In the genomic region with DNA sequence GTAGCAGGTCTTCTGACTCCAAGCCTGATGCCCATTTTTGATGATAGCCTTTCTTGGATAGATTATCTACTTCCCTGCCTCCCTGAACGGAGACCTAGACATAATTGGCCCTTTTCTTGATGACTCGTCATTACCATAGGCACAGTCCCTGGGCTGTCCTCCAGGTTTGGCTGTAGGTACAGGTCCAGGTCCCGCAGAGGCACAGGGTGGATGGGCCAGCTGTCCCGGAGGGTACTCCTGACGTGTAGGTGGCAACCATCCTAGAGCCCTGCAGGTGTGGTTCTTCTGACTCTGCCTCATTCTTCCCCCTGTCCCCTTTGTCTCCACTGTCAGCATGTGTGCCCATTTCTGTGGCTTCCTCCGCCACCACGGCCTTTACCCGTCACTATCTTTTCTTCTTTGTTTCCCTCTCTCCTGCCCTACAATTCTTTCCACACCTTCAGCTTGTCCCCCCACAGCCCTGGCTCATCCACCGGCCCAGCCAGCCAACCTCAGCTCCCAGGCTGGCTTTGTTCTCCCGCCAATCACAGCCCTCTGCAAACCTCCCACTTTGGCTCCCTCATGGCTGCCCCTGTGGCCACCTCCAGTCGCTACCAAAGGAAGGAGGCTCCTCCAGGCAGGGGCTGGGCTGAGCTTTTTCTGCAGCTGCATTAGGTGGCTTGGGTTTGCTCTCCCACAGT, we compare ENCODE assay signal across 16 cellular contexts.
A peak's percentile ranks its signal among the peaks of the same experiment; 100 is the strongest.
DNase-seq lines count a peak whose midpoint lies in the region; ATAC-seq and TF ChIP-seq lines count a peak whose summit lies in the region.
"Had no signal": no experiment of that assay in that cellular context is flagged by ENCODE, and none has a peak within 500 bp of the region (broad histone marks: within the 10 kb centered on the region; RNA-seq: fewer than 3 reads in every experiment).

No MANE protein-coding gene starts in this region.

- H2AFZ ChIP-seq in mammary epithelial cell (ENCODE audit: low read depth, low read length), result peak overlapping the region; percentile 34

- no peaks in the 10 kb centered on the region for H3K79me2 ChIP-seq in mammary epithelial cell (ENCODE audit: insufficient read depth, low read length)

- peak overlapping the region; percentile 60 for H3K4me2 ChIP-seq in mammary epithelial cell (ENCODE audit: insufficient read depth, low read depth, low read length)

- H3K9me3 ChIP-seq in heart right ventricle, result no peaks in the 10 kb centered on the region
- H3K9me3 ChIP-seq in right atrium auricular region, result no peaks in the 10 kb centered on the region
- no peaks in the 10 kb centered on the region for H3K9me3 ChIP-seq in mammary epithelial cell (replicated peaks; ENCODE audit: insufficient read depth, low read length)
- H3K9me3 ChIP-seq in lung (ENCODE audit: control insufficient read depth in 2 of 2, insufficient read depth in 1 of 2, low read length in 1 of 2), result no peaks in the 10 kb centered on the region
- H3K9me3 ChIP-seq in tibial artery, result no peaks in the 10 kb centered on the region
- H3K9me3 ChIP-seq: thyroid gland had no signal

- no TSS peak for BruUV-seq in mammary epithelial cell (replicated peaks; lab: Mats Ljungman, UMichigan)

- intact Hi-C loops in heart right ventricle (cut with DNase I) (loop anchor here in 6 of 10 donors (5.0 to 10.0 kb wide), 5 partner anchors 53 to 133 kb away; no protein-coding TSS in a partner anchor), mammary epithelial cell (cut with micrococcal nuclease) (loop anchor here (1.0 kb wide), 1 partner anchor 12 kb away; no protein-coding TSS in a partner anchor), tibial artery (cut with DNase I; ENCODE audit: low total_unique reads) (no loop called here)

- H3K27ac Mint-ChIP-seq in stimulated activated memory B cell treated with anti-CD40 and anti-IgM and Interleukin-4, amounts not matched to agents 10 μg/mL and 1 μg/mL and 100 μg/mL, for 72 hours, result no peak overlapping the region
- H3K27ac Mint-ChIP-seq: activated T-cell treated with anti-CD3 and anti-CD28 coated beads, Interleukin-2, amount 50 U/mL, for 72 hours had no signal

- no peak overlapping the region for H3K9ac ChIP-seq in mammary epithelial cell (ENCODE audit: insufficient read depth, low read length)

- H3K9me3 Mint-ChIP-seq in stimulated activated memory B cell treated with anti-CD40 and anti-IgM and Interleukin-4, amounts not matched to agents 10 μg/mL and 1 μg/mL and 100 μg/mL, for 72 hours, result peaks cover 7% of the 10 kb centered on the region

- peak in 2 of 8 donors; percentile 6 to 9 for ATAC-seq in heart right ventricle
- no peak for ATAC-seq in lung (ENCODE audit: insufficient read depth, low FRiP score)
- no peak for ATAC-seq in stimulated activated memory B cell treated with anti-CD40 and anti-IgM and Interleukin-4, amounts not matched to agents 10 μg/mL and 1 μg/mL and 100 μg/mL, for 72 hours
- ATAC-seq: activated T-cell treated with anti-CD3 and anti-CD28 coated beads, Interleukin-2, amount 50 U/mL, for 72 hours; left colon had no signal

- dilution Hi-C loops in mammary epithelial cell (cut with HindIII; ENCODE audit: low sequenced_read_pairs), result no loop called here

- peaks cover 32 to 86% (median 74%) of the 10 kb centered on the region in 9 donors for H3K4me1 ChIP-seq in heart right ventricle
- H3K4me1 ChIP-seq in right atrium auricular region, result peaks cover 0 to 73% of the 10 kb centered on the region in 2 donors
- H3K4me1 ChIP-seq in mammary epithelial cell (ENCODE audit: insufficient read depth, low read length), result peaks cover 26% of the 10 kb centered on the region
- peaks cover 7 to 24% of the 10 kb centered on the region in 2 donors for H3K4me1 ChIP-seq in lung (ENCODE audit: control insufficient read depth in 2 of 2, insufficient read depth in 2 of 2, low read length in 2 of 2)
- H3K4me1 ChIP-seq in tibial artery, result peaks cover 0 to 76% (median 46%) of the 10 kb centered on the region in 4 donors

- no peak for DNase-seq in heart right ventricle
- no peak for DNase-seq in right atrium auricular region (ENCODE audit: low spot score)
- no peak for DNase-seq in mammary epithelial cell
- DNase-seq in lung (ENCODE audit: low spot score), result no peak
- DNase-seq in tibial artery, result no peak
- DNase-seq in NCI-H2107 treated with DMSO at 0.1 percent for 48 hours (lab: John Stamatoyannopoulos, UW; ENCODE audit: unreplicated experiment), result no peak
- DNase-seq in COLO668 (lab: John Stamatoyannopoulos, UW; ENCODE audit: unreplicated experiment), result no peak
- DNase-seq: ACHN; activated CD4-positive, alpha-beta T cell treated with anti-CD3 and anti-CD28 coated beads, Interleukin-2, amount 50 U/mL, for 1 hour; activated T-cell treated with anti-CD3 and anti-CD28 coated beads, Interleukin-2, amount 50 U/mL, for 72 hours; brain microvascular endothelial cell; left colon; NCI-H510A; T-helper 9 cell; thyroid gland had no signal

- peaks cover 13% of the 10 kb centered on the region for H3K36me3 Mint-ChIP-seq in stimulated activated memory B cell treated with anti-CD40 and anti-IgM and Interleukin-4, amounts not matched to agents 10 μg/mL and 1 μg/mL and 100 μg/mL, for 72 hours

- H4K20me1 ChIP-seq in mammary epithelial cell (ENCODE audit: insufficient read depth, low read length), result no peaks in the 10 kb centered on the region

- H3K27ac ChIP-seq in heart right ventricle (peak overlapping the region; percentile 23 to 92 (median 71)), right atrium auricular region (peak overlapping the region in 1 of 2 donors; percentile 5), mammary epithelial cell (ENCODE audit: insufficient read depth, low read depth, low read length) (peak overlapping the region; percentile 36), lung (ENCODE audit: low read depth in 1 of 2, low read length in 1 of 2) (peak overlapping the region; percentile 18 to 52), tibial artery (peak overlapping the region; percentile 46 to 80)

- no peaks in the 10 kb centered on the region for H3K27me3 Mint-ChIP-seq in stimulated activated memory B cell treated with anti-CD40 and anti-IgM and Interleukin-4, amounts not matched to agents 10 μg/mL and 1 μg/mL and 100 μg/mL, for 72 hours

- no peaks in the 10 kb centered on the region for H3K36me3 ChIP-seq in heart right ventricle
- no peaks in the 10 kb centered on the region for H3K36me3 ChIP-seq in right atrium auricular region
- no peaks in the 10 kb centered on the region for H3K36me3 ChIP-seq in mammary epithelial cell (ENCODE audit: insufficient read depth, low read length)
- H3K36me3 ChIP-seq in lung (ENCODE audit: control insufficient read depth in 2 of 2, insufficient read depth in 2 of 2, low read length in 2 of 2), result no peaks in the 10 kb centered on the region
- peaks cover 0 to 4% (median 0%) of the 10 kb centered on the region in 3 donors for H3K36me3 ChIP-seq in tibial artery
- H3K36me3 ChIP-seq: brain microvascular endothelial cell, thyroid gland had no signal

- WGBS in heart right ventricle, 2 donors, result 77 to 82% methylated on average over 11 of the region's 11 CpGs
- 32% methylated on average over 11 of the region's 11 CpGs for WGBS in mammary epithelial cell (ENCODE audit: low coverage, missing lambda C conversion rate)
- 89% methylated on average over 10 to 11 of the region's 11 CpGs for WGBS in lung, 2 donors

- in situ Hi-C loops in mammary epithelial cell (cut with MboI; ENCODE audit: low sequenced_read_pairs in 2 of 2), result no loop called here

- peaks cover 9% of the 10 kb centered on the region for H3K4me1 Mint-ChIP-seq in stimulated activated memory B cell treated with anti-CD40 and anti-IgM and Interleukin-4, amounts not matched to agents 10 μg/mL and 1 μg/mL and 100 μg/mL, for 72 hours

- H3K27me3 ChIP-seq in heart right ventricle (no peaks in the 10 kb centered on the region), right atrium auricular region (no peaks in the 10 kb centered on the region), mammary epithelial cell (ENCODE audit: insufficient read depth, low read length) (no peaks in the 10 kb centered on the region), lung (ENCODE audit: control insufficient read depth, insufficient read depth) (no peaks in the 10 kb centered on the region), tibial artery (no peaks in the 10 kb centered on the region)
- H3K27me3 ChIP-seq: brain microvascular endothelial cell, thyroid gland had no signal

- CTCF ChIA-PET in mammary epithelial cell (lab: Charles Lee; ENCODE audit: low non-redundant PET), result interaction anchor here (0.6 kb wide), 1 partner anchor 103 kb away, joined by 4 read pairs; no protein-coding TSS in a partner anchor

- no peak for TF ChIP-seq CTCF in heart right ventricle (IDR thresholded peaks at IDR 0.05)
- no peak for TF ChIP-seq CTCF in right atrium auricular region (IDR thresholded peaks at IDR 0.05)
- TF ChIP-seq CTCF in mammary epithelial cell (conservative IDR thresholded peaks at IDR 0.05 in 1 of 2, IDR thresholded peaks at IDR 0.05 in 1 of 2; ENCODE audit: extremely low read depth in 1 of 2, insufficient read depth in 1 of 2, low read depth in 1 of 2, low read length in 2 of 2), result no peak
- TF ChIP-seq CTCF in lung (IDR thresholded peaks at IDR 0.05; ENCODE audit: control extremely low read depth, extremely low read depth), result no peak
- no peak for TF ChIP-seq CTCF in tibial artery (IDR thresholded peaks at IDR 0.05)

- H3K4me3 ChIP-seq in heart right ventricle (no peak overlapping the region), right atrium auricular region (no peak overlapping the region), mammary epithelial cell (replicated peaks in 1 of 3; ENCODE audit: insufficient read depth in 1 of 3, low read depth in 2 of 3, low read length in 3 of 3) (no peak overlapping the region), lung (no peak overlapping the region), tibial artery (no peak overlapping the region)
- H3K4me3 ChIP-seq: thyroid gland had no signal

- H3K4me3 Mint-ChIP-seq in stimulated activated memory B cell treated with anti-CD40 and anti-IgM and Interleukin-4, amounts not matched to agents 10 μg/mL and 1 μg/mL and 100 μg/mL, for 72 hours, result no peak overlapping the region
- H3K4me3 Mint-ChIP-seq: activated T-cell treated with anti-CD3 and anti-CD28 coated beads, Interleukin-2, amount 50 U/mL, for 72 hours had no signal
